Comparison of ENCODE assay signal across 1 cellular context in the genomic region with DNA sequence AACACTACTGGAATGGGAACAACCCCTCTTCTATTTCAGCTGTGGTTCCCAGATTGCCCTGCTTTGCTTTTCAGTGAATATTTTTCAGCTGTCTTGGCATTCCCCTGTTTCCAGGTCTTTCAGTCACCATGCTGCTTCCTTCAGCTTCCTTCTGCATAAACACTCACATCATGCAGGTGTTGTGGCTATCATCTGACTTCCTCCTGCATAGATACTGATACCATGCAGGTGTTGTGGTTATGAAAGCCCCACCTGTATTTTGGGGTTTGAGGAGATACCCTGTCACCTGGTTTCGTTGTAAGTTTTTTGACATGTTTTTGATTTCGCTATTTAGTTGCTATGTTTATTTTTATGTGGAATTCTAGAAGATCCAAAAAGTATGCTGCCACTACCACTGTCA.
A peak's percentile ranks its signal among the peaks of the same experiment; 100 is the strongest.
TF ChIP-seq lines count a peak whose summit lies in the region.

No MANE protein-coding gene starts in this region.

TF ChIP-seq in GM12878, 131 proteins besides CTCF, POLR2A, EP300 and RAD21 (continued from another document):
- TF ChIP-seq, protein P1, sequence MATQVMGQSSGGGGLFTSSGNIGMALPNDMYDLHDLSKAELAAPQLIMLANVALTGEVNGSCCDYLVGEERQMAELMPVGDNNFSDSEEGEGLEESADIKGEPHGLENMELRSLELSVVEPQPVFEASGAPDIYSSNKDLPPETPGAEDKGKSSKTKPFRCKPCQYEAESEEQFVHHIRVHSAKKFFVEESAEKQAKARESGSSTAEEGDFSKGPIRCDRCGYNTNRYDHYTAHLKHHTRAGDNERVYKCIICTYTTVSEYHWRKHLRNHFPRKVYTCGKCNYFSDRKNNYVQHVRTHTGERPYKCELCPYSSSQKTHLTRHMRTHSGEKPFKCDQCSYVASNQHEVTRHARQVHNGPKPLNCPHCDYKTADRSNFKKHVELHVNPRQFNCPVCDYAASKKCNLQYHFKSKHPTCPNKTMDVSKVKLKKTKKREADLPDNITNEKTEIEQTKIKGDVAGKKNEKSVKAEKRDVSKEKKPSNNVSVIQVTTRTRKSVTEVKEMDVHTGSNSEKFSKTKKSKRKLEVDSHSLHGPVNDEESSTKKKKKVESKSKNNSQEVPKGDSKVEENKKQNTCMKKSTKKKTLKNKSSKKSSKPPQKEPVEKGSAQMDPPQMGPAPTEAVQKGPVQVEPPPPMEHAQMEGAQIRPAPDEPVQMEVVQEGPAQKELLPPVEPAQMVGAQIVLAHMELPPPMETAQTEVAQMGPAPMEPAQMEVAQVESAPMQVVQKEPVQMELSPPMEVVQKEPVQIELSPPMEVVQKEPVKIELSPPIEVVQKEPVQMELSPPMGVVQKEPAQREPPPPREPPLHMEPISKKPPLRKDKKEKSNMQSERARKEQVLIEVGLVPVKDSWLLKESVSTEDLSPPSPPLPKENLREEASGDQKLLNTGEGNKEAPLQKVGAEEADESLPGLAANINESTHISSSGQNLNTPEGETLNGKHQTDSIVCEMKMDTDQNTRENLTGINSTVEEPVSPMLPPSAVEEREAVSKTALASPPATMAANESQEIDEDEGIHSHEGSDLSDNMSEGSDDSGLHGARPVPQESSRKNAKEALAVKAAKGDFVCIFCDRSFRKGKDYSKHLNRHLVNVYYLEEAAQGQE (IDR thresholded peaks at IDR 0.05; ENCODE audit: low read depth, low read length): no peak
- TF ChIP-seq IKZF2 (IDR thresholded peaks at IDR 0.05) (no peak), NFIC (IDR thresholded peaks at IDR 0.05; ENCODE audit: low read depth, low read length) (no peak), CEBPB (IDR thresholded peaks at IDR 0.05; ENCODE audit: borderline replicate concordance in 1 of 2, low read depth in 2 of 2, low read length in 2 of 2) (no peak), STAT3 (IDR thresholded peaks at IDR 0.05; ENCODE audit: low read depth, low read length) (no peak), RELA (IDR thresholded peaks at IDR 0.05; ENCODE audit: borderline replicate concordance, partially characterized antibody) (no peak), EED (IDR thresholded peaks at IDR 0.05; ENCODE audit: low read depth) (0 out of 2 replicates have a peak, but pooled peaks have one; percentile 23), RBBP5 (conservative IDR thresholded peaks at IDR 0.05) (no peak), POLR2AphosphoS5 (IDR thresholded peaks at IDR 0.05; ENCODE audit: low read length) (no peak), ASH2L (IDR thresholded peaks at IDR 0.05; ENCODE audit: borderline replicate concordance, low read depth) (no peak), TCF3 (IDR thresholded peaks at IDR 0.05; ENCODE audit: borderline replicate concordance, insufficient read depth, low read depth, low read length) (peak; percentile 93), TARDBP (IDR thresholded peaks at IDR 0.05; ENCODE audit: borderline replicate concordance) (no peak), SPI1 (IDR thresholded peaks at IDR 0.05; ENCODE audit: borderline replicate concordance, insufficient read depth, low read depth, low read length) (0 out of 2 replicates have a peak, but pooled peaks have one; percentile 3), RFX5 (IDR thresholded peaks at IDR 0.05; ENCODE audit: low read depth, low read length) (no peak), LARP7 (IDR thresholded peaks at IDR 0.05) (no peak), TBL1XR1 (IDR thresholded peaks at IDR 0.05; ENCODE audit: low read depth, low read length) (no peak), RUNX3 (IDR thresholded peaks at IDR 0.05; ENCODE audit: low read length) (peak; percentile 82), DPF2 (IDR thresholded peaks at IDR 0.05) (no peak), MYB (IDR thresholded peaks at IDR 0.05; ENCODE audit: borderline replicate concordance, low read depth, low read length) (no peak), SMARCA5 (IDR thresholded peaks at IDR 0.05) (no peak), TCF12 (IDR thresholded peaks at IDR 0.05; ENCODE audit: low read depth, low read length) (peak; percentile 68), CHD4 (IDR thresholded peaks at IDR 0.05) (no peak), GABPA (IDR thresholded peaks at IDR 0.05; ENCODE audit: low read depth) (no peak), POLR2AphosphoS2 (IDR thresholded peaks at IDR 0.05; ENCODE audit: low read depth, low read length) (no peak), BCL11A (IDR thresholded peaks at IDR 0.05; ENCODE audit: low read depth, low read length) (no peak), SREBF2 (IDR thresholded peaks at IDR 0.05; ENCODE audit: low read length) (no peak), STAT1 (conservative IDR thresholded peaks at IDR 0.05) (no peak), ZNF207 (IDR thresholded peaks at IDR 0.05; ENCODE audit: borderline replicate concordance) (no peak), CREM (IDR thresholded peaks at IDR 0.05; ENCODE audit: low read depth) (no peak)
- TF ChIP-seq, protein P2, sequence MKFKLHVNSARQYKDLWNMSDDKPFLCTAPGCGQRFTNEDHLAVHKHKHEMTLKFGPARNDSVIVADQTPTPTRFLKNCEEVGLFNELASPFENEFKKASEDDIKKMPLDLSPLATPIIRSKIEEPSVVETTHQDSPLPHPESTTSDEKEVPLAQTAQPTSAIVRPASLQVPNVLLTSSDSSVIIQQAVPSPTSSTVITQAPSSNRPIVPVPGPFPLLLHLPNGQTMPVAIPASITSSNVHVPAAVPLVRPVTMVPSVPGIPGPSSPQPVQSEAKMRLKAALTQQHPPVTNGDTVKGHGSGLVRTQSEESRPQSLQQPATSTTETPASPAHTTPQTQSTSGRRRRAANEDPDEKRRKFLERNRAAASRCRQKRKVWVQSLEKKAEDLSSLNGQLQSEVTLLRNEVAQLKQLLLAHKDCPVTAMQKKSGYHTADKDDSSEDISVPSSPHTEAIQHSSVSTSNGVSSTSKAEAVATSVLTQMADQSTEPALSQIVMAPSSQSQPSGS (IDR thresholded peaks at IDR 0.05; ENCODE audit: low read length): no peak
- TF ChIP-seq, protein P3, sequence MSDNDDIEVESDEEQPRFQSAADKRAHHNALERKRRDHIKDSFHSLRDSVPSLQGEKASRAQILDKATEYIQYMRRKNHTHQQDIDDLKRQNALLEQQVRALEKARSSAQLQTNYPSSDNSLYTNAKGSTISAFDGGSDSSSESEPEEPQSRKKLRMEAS (IDR thresholded peaks at IDR 0.05; ENCODE audit: low read depth, low read length): no peak
- TF ChIP-seq, protein P4, sequence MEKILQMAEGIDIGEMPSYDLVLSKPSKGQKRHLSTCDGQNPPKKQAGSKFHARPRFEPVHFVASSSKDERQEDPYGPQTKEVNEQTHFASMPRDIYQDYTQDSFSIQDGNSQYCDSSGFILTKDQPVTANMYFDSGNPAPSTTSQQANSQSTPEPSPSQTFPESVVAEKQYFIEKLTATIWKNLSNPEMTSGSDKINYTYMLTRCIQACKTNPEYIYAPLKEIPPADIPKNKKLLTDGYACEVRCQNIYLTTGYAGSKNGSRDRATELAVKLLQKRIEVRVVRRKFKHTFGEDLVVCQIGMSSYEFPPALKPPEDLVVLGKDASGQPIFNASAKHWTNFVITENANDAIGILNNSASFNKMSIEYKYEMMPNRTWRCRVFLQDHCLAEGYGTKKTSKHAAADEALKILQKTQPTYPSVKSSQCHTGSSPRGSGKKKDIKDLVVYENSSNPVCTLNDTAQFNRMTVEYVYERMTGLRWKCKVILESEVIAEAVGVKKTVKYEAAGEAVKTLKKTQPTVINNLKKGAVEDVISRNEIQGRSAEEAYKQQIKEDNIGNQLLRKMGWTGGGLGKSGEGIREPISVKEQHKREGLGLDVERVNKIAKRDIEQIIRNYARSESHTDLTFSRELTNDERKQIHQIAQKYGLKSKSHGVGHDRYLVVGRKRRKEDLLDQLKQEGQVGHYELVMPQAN (conservative IDR thresholded peaks at IDR 0.05): no peak
